ENCODE assay signal across 10 cellular contexts in genomic region chr4:3786196-3786869, GRCh38. TPM values are rescaled to one million over a fixed set of nuclear protein-coding genes. Genes with fewer than 3 reads are reported as not detected.
DNase-seq lines count a peak whose midpoint lies in the region; ATAC-seq and TF ChIP-seq lines count a peak whose summit lies in the region.
"Had no signal": no experiment of that assay in that cellular context is flagged by ENCODE, and none has a peak within 500 bp of the region (broad histone marks: within the 10 kb centered on the region; RNA-seq: fewer than 3 reads in every experiment).

No MANE protein-coding gene starts in this region.

- TF ChIP-seq RAD21 in Ishikawa (IDR thresholded peaks at IDR 0.05; ENCODE audit: low read depth), result peak; percentile 54; the same call in 1 of the 2 replicates

- H3K9me3 ChIP-seq in body of pancreas, result no peaks in the 10 kb centered on the region

- DNase-seq in AG08395 (ENCODE audit: low spot score) (peak; percentile 22), body of pancreas (peak; percentile 68 to 83 (median 78)), medulla oblongata (ENCODE audit: extremely low spot score) (peak; percentile 69), DMS153 treated with DMSO at 0.1 percent for 48 hours (lab: John Stamatoyannopoulos, UW; ENCODE audit: unreplicated experiment) (no peak), OCI-M2 (lab: John Stamatoyannopoulos, UW; ENCODE audit: unreplicated experiment) (no peak)
- DNase-seq in activated naive CD8-positive, alpha-beta T cell treated with anti-CD3 and anti-CD28 coated beads, Interleukin-2, amount 50 U/mL, for 24 hours, result no peak
- DNase-seq: NCI-H226 had no signal

- no peaks in the 10 kb centered on the region for H3K36me3 ChIP-seq in body of pancreas (replicated peaks in 1 of 2; ENCODE audit: insufficient read depth in 1 of 2, low read depth in 2 of 2)

- no peak overlapping the region for H3K4me3 ChIP-seq in body of pancreas

- H3K4me3 Mint-ChIP-seq in activated naive CD8-positive, alpha-beta T cell treated with anti-CD3 and anti-CD28 coated beads, Interleukin-2, amount 50 U/mL, for 24 hours, result no peak overlapping the region
- H3K4me3 Mint-ChIP-seq: T-helper 1 cell treated with Interleukin-12 subunit alpha and Interleukin-12 subunit beta and Interleukin-4 antibody, amounts not matched to agents 30 μg/mL and 1 μg/mL, for 36 hours had no signal

- H3K27ac Mint-ChIP-seq in activated naive CD8-positive, alpha-beta T cell treated with anti-CD3 and anti-CD28 coated beads, Interleukin-2, amount 50 U/mL, for 24 hours, result no peak overlapping the region
- H3K27ac Mint-ChIP-seq: T-helper 1 cell treated with Interleukin-12 subunit alpha and Interleukin-12 subunit beta and Interleukin-4 antibody, amounts not matched to agents 30 μg/mL and 1 μg/mL, for 36 hours had no signal

- H3K36me3 Mint-ChIP-seq in activated naive CD8-positive, alpha-beta T cell treated with anti-CD3 and anti-CD28 coated beads, Interleukin-2, amount 50 U/mL, for 24 hours (ENCODE audit: low read depth), result no peaks in the 10 kb centered on the region

- peak; percentile 82 for ATAC-seq in body of pancreas
- ATAC-seq in activated naive CD8-positive, alpha-beta T cell treated with anti-CD3 and anti-CD28 coated beads, Interleukin-2, amount 50 U/mL, for 24 hours, result no peak
- no peak for ATAC-seq in HG02798 (IDR thresholded peaks at IDR 0.05; ENCODE audit: poor library complexity, unreplicated experiment)

- no peaks in the 10 kb centered on the region for H3K9me3 Mint-ChIP-seq in activated naive CD8-positive, alpha-beta T cell treated with anti-CD3 and anti-CD28 coated beads, Interleukin-2, amount 50 U/mL, for 24 hours
- H3K9me3 Mint-ChIP-seq: T-helper 1 cell treated with Interleukin-12 subunit alpha and Interleukin-12 subunit beta and Interleukin-4 antibody, amounts not matched to agents 30 μg/mL and 1 μg/mL, for 36 hours had no signal

- no peak for TF ChIP-seq POLR2A in body of pancreas (IDR thresholded peaks at IDR 0.05)

- H3K27me3 ChIP-seq in body of pancreas, result peaks cover 0 to 12% of the 10 kb centered on the region in 2 donors

- H3K4me1 Mint-ChIP-seq in activated naive CD8-positive, alpha-beta T cell treated with anti-CD3 and anti-CD28 coated beads, Interleukin-2, amount 50 U/mL, for 24 hours, result no peaks in the 10 kb centered on the region

- peak; percentile 40 for TF ChIP-seq EP300 in Ishikawa (IDR thresholded peaks at IDR 0.05; ENCODE audit: borderline replicate concordance)

- peaks cover 39% of the 10 kb centered on the region for H3K4me1 ChIP-seq in body of pancreas

- H3K27ac ChIP-seq in body of pancreas, result peak overlapping the region in 1 of 4 donors; percentile 20

- intact Hi-C loops in body of pancreas (cut with DNase I), result no loop called here

- peaks cover 5% of the 10 kb centered on the region for H3K27me3 Mint-ChIP-seq in activated naive CD8-positive, alpha-beta T cell treated with anti-CD3 and anti-CD28 coated beads, Interleukin-2, amount 50 U/mL, for 24 hours

- 41 to 56% methylated on average over 9 to 13 of the region's 13 CpGs for WGBS in body of pancreas, 2 donors

- TF ChIP-seq CTCF in body of pancreas (IDR thresholded peaks at IDR 0.05), result peak in 5 of 7 experiments; percentile 27 to 75 (median 59)

TF ChIP-seq in Ishikawa, 13 proteins besides CTCF, POLR2A, EP300 and RAD21:
- TF ChIP-seq NFIC (IDR thresholded peaks at IDR 0.05), result peak; percentile 67
- peak; percentile 51 for TF ChIP-seq MAX (IDR thresholded peaks at IDR 0.05)
- TF ChIP-seq USF1 (IDR thresholded peaks at IDR 0.05), result no peak
- TF ChIP-seq ZBTB7A (IDR thresholded peaks at IDR 0.05; ENCODE audit: low read depth), result 0 out of 2 replicates have a peak, but pooled peaks have one; percentile 54
- no peak for TF ChIP-seq TEAD4 (IDR thresholded peaks at IDR 0.05)
TF ChIP-seq in Ishikawa: peak in this region for 3.

RNA-seq across cellular contexts. Expression of gene ADRA2C, which starts 20.1 kb away (rescaled TPM):
- total RNA-seq in body of pancreas, result 10 to 100 TPM in 1 of 2 donors, 1 to 10 TPM in 1; 6.7 to 10.5 TPM

Comparison
In these comparisons a context has a peak if more than half of its experiments do, and no peak if none do; other contexts are left out.
1. DNase-seq: peak in AG08395 (single experiment), body of pancreas (4 of 4) and medulla oblongata (single experiment); none in DMS153 treated with DMSO at 0.1 percent for 48 hours (single experiment), activated naive CD8-positive, alpha-beta T cell treated with anti-CD3 and anti-CD28 coated beads, Interleukin-2, amount 50 U/mL, for 24 hours (single experiment) and OCI-M2 (single experiment).